23 cellular contexts compared by ENCODE assay signal in the genomic region with DNA sequence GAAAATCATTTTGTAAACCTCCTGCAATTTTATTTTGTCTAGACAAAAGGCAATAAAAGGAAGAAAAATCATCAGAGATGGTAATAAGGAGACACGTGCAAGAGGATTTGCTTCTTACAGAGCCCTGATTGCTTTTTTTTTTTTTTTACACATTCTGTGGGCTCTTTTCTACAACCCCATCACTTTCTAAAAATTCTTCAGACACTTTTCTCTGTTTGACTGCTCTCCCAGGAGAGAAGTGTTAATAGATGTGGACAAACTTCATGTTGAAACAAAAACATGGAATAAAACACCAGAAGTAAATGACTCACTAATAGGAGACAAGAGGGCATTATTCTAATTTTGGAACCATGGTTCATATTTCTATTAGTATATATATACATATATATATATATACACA.
DNase-seq lines count a peak whose midpoint lies in the region; ATAC-seq and TF ChIP-seq lines count a peak whose summit lies in the region.
"Had no signal": no experiment of that assay in that cellular context is flagged by ENCODE, and none has a peak within 500 bp of the region (broad histone marks: within the 10 kb centered on the region; RNA-seq: fewer than 3 reads in every experiment).

No MANE protein-coding gene starts in this region.

- H3K9ac ChIP-seq in adipocyte (ENCODE audit: low read length) (peak overlapping the region; percentile 60), subcutaneous abdominal adipose tissue (ENCODE audit: low read length in 5 of 5) (no peak overlapping the region)
- H3K9ac ChIP-seq: BLaER1 had no signal

- no peak for TF ChIP-seq EP300 in gastroesophageal sphincter (IDR thresholded peaks at IDR 0.05)

- no peaks in the 10 kb centered on the region for H3K36me3 ChIP-seq in heart right ventricle
- H3K36me3 ChIP-seq in adipocyte (ENCODE audit: control insufficient read depth, insufficient read depth, low read length, severe bottlenecking): no peaks in the 10 kb centered on the region
- H3K36me3 ChIP-seq in gastroesophageal sphincter: no peaks in the 10 kb centered on the region
- peaks cover 0 to 8% (median 0%) of the 10 kb centered on the region in 5 donors for H3K36me3 ChIP-seq in subcutaneous abdominal adipose tissue (ENCODE audit: control insufficient read depth in 5 of 5, insufficient read depth in 5 of 5, low read length in 5 of 5)
- H3K36me3 ChIP-seq: BE2C, BLaER1 had no signal

- intact Hi-C loops in Right ventricle myocardium inferior (cut with DNase I) (no loop called here), heart right ventricle (cut with DNase I) (no loop called here)

- no peaks in the 10 kb centered on the region for H3K27me3 ChIP-seq in heart right ventricle
- no peaks in the 10 kb centered on the region for H3K27me3 ChIP-seq in adipocyte (replicated peaks; ENCODE audit: control insufficient read depth, insufficient read depth, low read length)
- H3K27me3 ChIP-seq in gastroesophageal sphincter: no peaks in the 10 kb centered on the region
- no peaks in the 10 kb centered on the region for H3K27me3 ChIP-seq in subcutaneous abdominal adipose tissue (ENCODE audit: control insufficient read depth in 5 of 5, insufficient read depth in 4 of 5, low read length in 5 of 5)
- H3K27me3 ChIP-seq: BE2C, BLaER1 had no signal

- no peak for TF ChIP-seq POLR2A in gastroesophageal sphincter (IDR thresholded peaks at IDR 0.05)

- TF ChIP-seq CTCF in heart right ventricle (IDR thresholded peaks at IDR 0.05): no peak
- no peak for TF ChIP-seq CTCF in gastroesophageal sphincter (IDR thresholded peaks at IDR 0.05)

- DNase-seq in Right ventricle myocardium inferior (ENCODE audit: missing footprints) (no peak), heart right ventricle (no peak), adipocyte (ENCODE audit: low read depth) (no peak), SK-N-DZ (ENCODE audit: low spot score) (no peak), NCI-H510A (lab: John Stamatoyannopoulos, UW) (no peak)
- DNase-seq: 8988T; ACHN; BE2C; C1 segment of cervical spinal cord; CD4-positive, alpha-beta memory T cell; CD4-positive, CD25-positive, alpha-beta regulatory T cell; CD8-positive, alpha-beta memory T cell; COR-L47; DMS 273 treated with DMSO at 0.1 percent for 48 hours; DMS153; DMS79; DND-41; EL; GDM1 had no signal

- H3K4me3 ChIP-seq in heart right ventricle: no peak overlapping the region
- no peak overlapping the region for H3K4me3 ChIP-seq in adipocyte (ENCODE audit: low read length)
- no peak overlapping the region for H3K4me3 ChIP-seq in gastroesophageal sphincter
- H3K4me3 ChIP-seq in subcutaneous abdominal adipose tissue (ENCODE audit: low read depth in 1 of 5, low read length in 5 of 5): no peak overlapping the region
- H3K4me3 ChIP-seq: BLaER1, GM12878 had no signal

- H3K27ac ChIP-seq in heart right ventricle: no peak overlapping the region
- H3K27ac ChIP-seq in gastroesophageal sphincter: no peak overlapping the region
- H3K27ac ChIP-seq in subcutaneous abdominal adipose tissue (ENCODE audit: low read depth, low read length): peak overlapping the region; percentile 8
- H3K27ac ChIP-seq: BLaER1 had no signal

- ATAC-seq in Right ventricle myocardium inferior (peak; percentile 59), heart right ventricle (no peak), gastroesophageal sphincter (peak; percentile 17)
- ATAC-seq: GM12878 had no signal

- H3K9me3 ChIP-seq in heart right ventricle: peaks cover 0 to 31% (median 0%) of the 10 kb centered on the region in 11 donors
- H3K9me3 ChIP-seq in adipocyte (ENCODE audit: control insufficient read depth, low read length): peaks cover 7% of the 10 kb centered on the region
- peaks cover 0 to 14% (median 0%) of the 10 kb centered on the region in 3 donors for H3K9me3 ChIP-seq in gastroesophageal sphincter
- peaks cover 0 to 11% (median 6%) of the 10 kb centered on the region in 5 donors for H3K9me3 ChIP-seq in subcutaneous abdominal adipose tissue (ENCODE audit: control insufficient read depth in 5 of 5, low read length in 5 of 5)
- H3K9me3 ChIP-seq: BE2C had no signal

- 78 to 81% methylated on average over 1 of the region's 1 CpG for WGBS in heart right ventricle, 2 donors
- WGBS in gastroesophageal sphincter (ENCODE audit: low coverage in 1 of 2), 2 donors: 55 to 62% methylated on average over 1 of the region's 1 CpG

- H3K4me1 ChIP-seq in heart right ventricle (no peaks in the 10 kb centered on the region), adipocyte (ENCODE audit: control insufficient read depth, insufficient read depth, low read length) (peaks cover 29% of the 10 kb centered on the region), gastroesophageal sphincter (no peaks in the 10 kb centered on the region), subcutaneous abdominal adipose tissue (ENCODE audit: control insufficient read depth in 5 of 5, insufficient read depth in 5 of 5, low read length in 5 of 5) (peaks cover 0 to 25% (median 16%) of the 10 kb centered on the region in 5 donors)
- H3K4me1 ChIP-seq: BE2C had no signal

Comparison
In these comparisons a context has a peak if more than half of its experiments do, and no peak if none do; other contexts are left out.
1. ATAC-seq: peak in Right ventricle myocardium inferior (single experiment) and gastroesophageal sphincter (single experiment); none in heart right ventricle (0 of 8).